Comparison of ENCODE assay signal across 29 cellular contexts in genomic region chr17:41076788-41077187, GRCh38. TPM values are rescaled to one million over a fixed set of nuclear protein-coding genes. Genes with fewer than 3 reads are reported as not detected.
DNase-seq lines count a peak whose midpoint lies in the region; ATAC-seq, FAIRE-seq and TF ChIP-seq lines count a peak whose summit lies in the region.
"Had no signal": no experiment of that assay in that cellular context is flagged by ENCODE, and none has a peak within 500 bp of the region (broad histone marks: within the 10 kb centered on the region; RNA-seq: fewer than 3 reads in every experiment).

No MANE protein-coding gene starts in this region.

- H3K4me3 Mint-ChIP-seq in natural killer cell: no peak overlapping the region
- H3K4me3 Mint-ChIP-seq in natural killer cell treated with Interleukin-12 subunit alpha and Interleukin-12 subunit beta and Interleukin-15 and Interleukin-18, amount 100 ng/mL, for 72 hours: no peak overlapping the region
- H3K4me3 Mint-ChIP-seq: CD14-positive monocyte; CD4-positive, alpha-beta memory T cell; CD4-positive, CD25-positive, alpha-beta regulatory T cell; CD8-positive, alpha-beta memory T cell had no signal

- no peak for TF ChIP-seq EP300 in K562 (IDR thresholded peaks at IDR 0.05; ENCODE audit: low read length)

- H3K4me1 ChIP-seq in K562 (replicated peaks in 1 of 2; ENCODE audit: control insufficient read depth in 2 of 2, insufficient read depth in 2 of 2, low read length in 2 of 2): no peaks in the 10 kb centered on the region
- H3K4me1 ChIP-seq: BE2C, BLaER1 had no signal

- ATAC-seq in natural killer cell: no peak
- no peak for ATAC-seq in natural killer cell treated with Interleukin-12 subunit alpha and Interleukin-12 subunit beta and Interleukin-15 and Interleukin-18, amount 100 ng/mL, for 72 hours
- no peak for ATAC-seq in K562
- ATAC-seq: GM12878 had no signal

- H3K27me3 Mint-ChIP-seq in natural killer cell (ENCODE audit: low read depth in 2 of 2): peaks cover 30 to 42% of the 10 kb centered on the region in 2 donors
- peaks cover 30 to 38% of the 10 kb centered on the region in 2 donors for H3K27me3 Mint-ChIP-seq in natural killer cell treated with Interleukin-12 subunit alpha and Interleukin-12 subunit beta and Interleukin-15 and Interleukin-18, amount 100 ng/mL, for 72 hours

- in situ Hi-C loops in K562 (cut with MboI): no loop called here

- intact Hi-C loops in natural killer cell (cut with micrococcal nuclease): no loop called here
- intact Hi-C loops in K562 (cut with micrococcal nuclease): no loop called here

- POLR2A ChIA-PET in K562 (lab: Yijun Ruan, JAX): no interaction called here

- no peak overlapping the region for H3K4me2 ChIP-seq in K562 (ENCODE audit: insufficient read depth, low read length)
- H3K4me2 ChIP-seq: BLaER1 had no signal

- DNase-seq in natural killer cell: no peak
- DNase-seq in natural killer cell treated with Interleukin-12 subunit alpha and Interleukin-12 subunit beta and Interleukin-15 and Interleukin-18, amount 100 ng/mL, for 72 hours (ENCODE audit: low spot score): no peak
- no peak for DNase-seq in K562 (ENCODE audit: extremely low read depth in 1 of 4, low spot score in 3 of 4)
- no peak for DNase-seq in NCI-H774 (lab: John Stamatoyannopoulos, UW)
- DNase-seq: 8988T; ACHN; BE2C; C1 segment of cervical spinal cord; CD4-positive, alpha-beta memory T cell; CD4-positive, CD25-positive, alpha-beta regulatory T cell; CD8-positive, alpha-beta memory T cell; COR-L47; DMS 273 treated with DMSO at 0.1 percent for 48 hours; DMS153; DMS53; DMS79; DND-41; EL; GDM1 had no signal

- CTCF ChIA-PET in K562 (lab: Yijun Ruan, JAX; ENCODE audit: low intra/inter-chr PET ratio): no interaction called here

- H3K4me3 ChIP-seq in K562: no peak overlapping the region
- H3K4me3 ChIP-seq: BLaER1, GM12878 had no signal

- H4K20me1 ChIP-seq in K562 (replicated peaks; ENCODE audit: control insufficient read depth, insufficient read depth, low read length): no peaks in the 10 kb centered on the region
- H4K20me1 ChIP-seq: BLaER1 had no signal

- H3K9ac ChIP-seq in K562 (ENCODE audit: insufficient read depth in 1 of 2, low read depth in 2 of 2, low read length in 2 of 2): no peak overlapping the region
- H3K9ac ChIP-seq: BLaER1 had no signal

- no peaks in the 10 kb centered on the region for H3K9me3 ChIP-seq in K562 (replicated peaks; ENCODE audit: control insufficient read depth, insufficient read depth, low read depth, low read length)
- H3K9me3 ChIP-seq: BE2C, BLaER1 had no signal

- no peaks in the 10 kb centered on the region for H3K9me1 ChIP-seq in K562 (ENCODE audit: control insufficient read depth, insufficient read depth, low read length)

- H3K9me3 Mint-ChIP-seq in natural killer cell: no peaks in the 10 kb centered on the region
- H3K9me3 Mint-ChIP-seq in natural killer cell treated with Interleukin-12 subunit alpha and Interleukin-12 subunit beta and Interleukin-15 and Interleukin-18, amount 100 ng/mL, for 72 hours: no peaks in the 10 kb centered on the region
- H3K9me3 Mint-ChIP-seq: CD8-positive, alpha-beta memory T cell had no signal

- no peak overlapping the region for H3K27ac Mint-ChIP-seq in natural killer cell
- H3K27ac Mint-ChIP-seq in natural killer cell treated with Interleukin-12 subunit alpha and Interleukin-12 subunit beta and Interleukin-15 and Interleukin-18, amount 100 ng/mL, for 72 hours: no peak overlapping the region
- H3K27ac Mint-ChIP-seq: CD14-positive monocyte; CD4-positive, alpha-beta memory T cell; CD4-positive, CD25-positive, alpha-beta regulatory T cell; CD8-positive, alpha-beta memory T cell had no signal

- FAIRE-seq in K562 (lab: Jason Lieb, UNC): no peak
- FAIRE-seq: A204.1, GM12878, GM12892, GM18507 had no signal

- H3K79me2 ChIP-seq in K562 (ENCODE audit: control insufficient read depth, insufficient read depth, low read length): no peaks in the 10 kb centered on the region

- no peak for TF ChIP-seq RAD21 in K562 (CRISPR knock-in tag; conservative IDR thresholded peaks at IDR 0.05 in 1 of 2, IDR thresholded peaks at IDR 0.05 in 1 of 2)

- no peaks in the 10 kb centered on the region for H3K36me3 Mint-ChIP-seq in natural killer cell
- H3K36me3 Mint-ChIP-seq in natural killer cell treated with Interleukin-12 subunit alpha and Interleukin-12 subunit beta and Interleukin-15 and Interleukin-18, amount 100 ng/mL, for 72 hours: no peaks in the 10 kb centered on the region
- H3K36me3 Mint-ChIP-seq: CD14-positive monocyte; CD4-positive, alpha-beta memory T cell; CD4-positive, CD25-positive, alpha-beta regulatory T cell; CD8-positive, alpha-beta memory T cell had no signal

- H3K27me3 ChIP-seq in K562 (ENCODE audit: control insufficient read depth in 2 of 2, insufficient read depth in 2 of 2, low read length in 2 of 2): no peaks in the 10 kb centered on the region
- H3K27me3 ChIP-seq: BLaER1 had no signal

- no peaks in the 10 kb centered on the region for H3K4me1 Mint-ChIP-seq in natural killer cell
- no peaks in the 10 kb centered on the region for H3K4me1 Mint-ChIP-seq in natural killer cell treated with Interleukin-12 subunit alpha and Interleukin-12 subunit beta and Interleukin-15 and Interleukin-18, amount 100 ng/mL, for 72 hours (ENCODE audit: low read depth in 2 of 2)
- H3K4me1 Mint-ChIP-seq: CD14-positive monocyte; CD4-positive, alpha-beta memory T cell; CD8-positive, alpha-beta memory T cell had no signal

- no peak for TF ChIP-seq POLR2A in K562 (conservative IDR thresholded peaks at IDR 0.05)

- BruUV-seq in K562 (replicated peaks; lab: Mats Ljungman, UMichigan): no TSS peak

- H3K27ac ChIP-seq in K562 (ENCODE audit: extremely low read depth, low read depth, low read length): no peak overlapping the region
- H3K27ac ChIP-seq: BLaER1 had no signal

- H2AFZ ChIP-seq in K562 (ENCODE audit: low read depth, low read length): no peak overlapping the region

- H3K36me3 ChIP-seq in K562 (ENCODE audit: control insufficient read depth, insufficient read depth, low read length): no peaks in the 10 kb centered on the region
- H3K36me3 ChIP-seq: BE2C, BLaER1 had no signal

- TF ChIP-seq CTCF in natural killer cell (IDR thresholded peaks at IDR 0.05): peak; percentile 13
- no peak for TF ChIP-seq CTCF in K562 (IDR thresholded peaks at IDR 0.05 in 2 of 3, conservative IDR thresholded peaks at IDR 0.05 in 1 of 3; ENCODE audit: insufficient read depth in 2 of 3, low read depth in 1 of 3, low read length in 3 of 3)

RNA-seq across cellular contexts. Expression of gene KRTAP4-7, which starts 7.2 kb away (rescaled TPM):
- not detected for total RNA-seq in natural killer cell
- not detected for total RNA-seq in natural killer cell treated with Interleukin-12 subunit alpha and Interleukin-12 subunit beta and Interleukin-15 and Interleukin-18, amount 100 ng/mL, for 72 hours
- total RNA-seq in K562 (2011; cell fraction: chromatin; rRNA removed; ENCODE audit: low replicate concordance): not detected in 2 replicates
- not detected in 2 replicates for total RNA-seq in K562 (2011; cell fraction: nucleolus; rRNA removed)
- total RNA-seq in K562 (2011; cell fraction: nucleoplasm; rRNA removed): not detected in 2 replicates
- not detected in 2 replicates for total RNA-seq in K562 (2014; rRNA removed)
- total RNA-seq in K562 (2014; rRNA removed; fragmentation: Illumina TruSeq; extraction: Trizol): not detected in 2 replicates
- total RNA-seq in K562 (2015; rRNA removed; fragmentation: Illumina TruSeq; extraction: Trizol): not detected in 2 replicates
- not detected in 2 replicates for total RNA-seq in K562 (2021)
- polyA plus RNA-seq in K562 (2011; rRNA removed): not detected in 2 replicates
- not detected in 2 replicates for polyA plus RNA-seq in K562 (2011; cell fraction: cytosol; rRNA removed)
- polyA plus RNA-seq in K562 (2011; cell fraction: nucleus; rRNA removed): not detected in 2 replicates
- polyA plus RNA-seq in K562 (2012): not detected in 2 replicates
- not detected in 2 replicates for polyA plus RNA-seq in K562 (2014; fragmentation: Illumina TruSeq; extraction: Trizol)
- not detected for polyA plus RNA-seq in K562 (2014; fragmentation: Nextera tagmentation; extraction: Ambion mirVana)
- not detected in 2 replicates for polyA plus RNA-seq in K562 (2014; rRNA removed)
- not detected in 2 replicates for polyA minus RNA-seq in K562 (2011; rRNA and poly(A)+ RNA removed)
- not detected in 2 replicates for polyA minus RNA-seq in K562 (2011; cell fraction: cytosol; rRNA and poly(A)+ RNA removed)
- not detected in 2 replicates for polyA minus RNA-seq in K562 (2011; cell fraction: nucleus; rRNA and poly(A)+ RNA removed)
- total RNA-seq: A673; CD4-positive, alpha-beta memory T cell; CD4-positive, CD25-positive, alpha-beta regulatory T cell; CD8-positive, alpha-beta memory T cell; Daoy; G401; GM12878 had no signal
- polyA plus RNA-seq: AG04450; CD14-positive monocyte; CD4-positive, alpha-beta memory T cell; CD4-positive, CD25-positive, alpha-beta regulatory T cell; CD8-positive, alpha-beta memory T cell; GM12878 had no signal

RNA-seq across cellular contexts. Expression of gene KRTAP2-4, which starts 11.1 kb away (rescaled TPM):
- total RNA-seq in natural killer cell (not detected), K562 (2014; rRNA removed) (not detected in 2 replicates), K562 (2014; rRNA removed; fragmentation: Illumina TruSeq; extraction: Trizol) (not detected in 2 replicates), K562 (2015; rRNA removed; fragmentation: Illumina TruSeq; extraction: Trizol) (not detected in 2 replicates), K562 (2021) (not detected in 2 replicates)
- not detected for total RNA-seq in natural killer cell treated with Interleukin-12 subunit alpha and Interleukin-12 subunit beta and Interleukin-15 and Interleukin-18, amount 100 ng/mL, for 72 hours
- not detected in 2 replicates for total RNA-seq in K562 (2011; cell fraction: chromatin; rRNA removed; ENCODE audit: low replicate concordance)
- not detected in 2 replicates for total RNA-seq in K562 (2011; cell fraction: nucleolus; rRNA removed)
- not detected in 2 replicates for total RNA-seq in K562 (2011; cell fraction: nucleoplasm; rRNA removed)
- polyA plus RNA-seq in K562 (2011; rRNA removed) (not detected in 2 replicates), K562 (2014; fragmentation: Illumina TruSeq; extraction: Trizol) (not detected in 2 replicates), K562 (2014; fragmentation: Nextera tagmentation; extraction: Ambion mirVana) (not detected), K562 (2014; rRNA removed) (not detected in 2 replicates)
- polyA plus RNA-seq in K562 (2011; cell fraction: cytosol; rRNA removed): not detected in 2 replicates
- not detected in 2 replicates for polyA plus RNA-seq in K562 (2011; cell fraction: nucleus; rRNA removed)
- polyA plus RNA-seq in K562 (2012): not detected in 2 replicates
- not detected in 2 replicates for polyA minus RNA-seq in K562 (2011; rRNA and poly(A)+ RNA removed)
- polyA minus RNA-seq in K562 (2011; cell fraction: cytosol; rRNA and poly(A)+ RNA removed): not detected in 2 replicates
- not detected in 2 replicates for polyA minus RNA-seq in K562 (2011; cell fraction: nucleus; rRNA and poly(A)+ RNA removed)
- total RNA-seq: A673; CD4-positive, alpha-beta memory T cell; CD4-positive, CD25-positive, alpha-beta regulatory T cell; CD8-positive, alpha-beta memory T cell; Daoy; G401; GM12878 had no signal
- polyA plus RNA-seq: AG04450; CD14-positive monocyte; CD4-positive, alpha-beta memory T cell; CD4-positive, CD25-positive, alpha-beta regulatory T cell; CD8-positive, alpha-beta memory T cell; GM12878 had no signal

RNA-seq across cellular contexts. Expression of gene KRTAP2-3, which starts 16.9 kb away (rescaled TPM):
- not detected for total RNA-seq in natural killer cell
- total RNA-seq in natural killer cell treated with Interleukin-12 subunit alpha and Interleukin-12 subunit beta and Interleukin-15 and Interleukin-18, amount 100 ng/mL, for 72 hours: not detected
- total RNA-seq in K562 (2011; cell fraction: chromatin; rRNA removed; ENCODE audit: low replicate concordance): not detected in 2 replicates
- total RNA-seq in K562 (2011; cell fraction: nucleolus; rRNA removed): not detected in 2 replicates
- not detected in 2 replicates for total RNA-seq in K562 (2011; cell fraction: nucleoplasm; rRNA removed)
- not detected in 2 replicates for total RNA-seq in K562 (2014; rRNA removed)
- not detected in 2 replicates for total RNA-seq in K562 (2014; rRNA removed; fragmentation: Illumina TruSeq; extraction: Trizol)
- not detected in 2 replicates for total RNA-seq in K562 (2015; rRNA removed; fragmentation: Illumina TruSeq; extraction: Trizol)
- total RNA-seq in K562 (2021): not detected in 2 replicates
- polyA plus RNA-seq in K562 (2011; rRNA removed): not detected in 2 replicates
- polyA plus RNA-seq in K562 (2011; cell fraction: cytosol; rRNA removed): not detected in 2 replicates
- not detected in 2 replicates for polyA plus RNA-seq in K562 (2011; cell fraction: nucleus; rRNA removed)
- polyA plus RNA-seq in K562 (2012): not detected in 2 replicates
- polyA plus RNA-seq in K562 (2014; fragmentation: Illumina TruSeq; extraction: Trizol): not detected in 2 replicates
- not detected for polyA plus RNA-seq in K562 (2014; fragmentation: Nextera tagmentation; extraction: Ambion mirVana)
- not detected in 2 replicates for polyA plus RNA-seq in K562 (2014; rRNA removed)
- not detected in 2 replicates for polyA minus RNA-seq in K562 (2011; rRNA and poly(A)+ RNA removed)
- polyA minus RNA-seq in K562 (2011; cell fraction: cytosol; rRNA and poly(A)+ RNA removed): not detected in 2 replicates
- polyA minus RNA-seq in K562 (2011; cell fraction: nucleus; rRNA and poly(A)+ RNA removed): not detected in 2 replicates
- total RNA-seq: A673; CD4-positive, alpha-beta memory T cell; CD4-positive, CD25-positive, alpha-beta regulatory T cell; CD8-positive, alpha-beta memory T cell; Daoy; G401; GM12878 had no signal
- polyA plus RNA-seq: CD14-positive monocyte; CD4-positive, alpha-beta memory T cell; CD4-positive, CD25-positive, alpha-beta regulatory T cell; CD8-positive, alpha-beta memory T cell; GM12878 had no signal

RNA-seq across cellular contexts. Expression of gene KRTAP4-8, which starts 21.2 kb away (rescaled TPM):
- total RNA-seq in natural killer cell (not detected), K562 (2014; rRNA removed) (not detected in 2 replicates), K562 (2014; rRNA removed; fragmentation: Illumina TruSeq; extraction: Trizol) (not detected in 2 replicates), K562 (2015; rRNA removed; fragmentation: Illumina TruSeq; extraction: Trizol) (not detected in 2 replicates), K562 (2021) (not detected in 2 replicates)
- total RNA-seq in natural killer cell treated with Interleukin-12 subunit alpha and Interleukin-12 subunit beta and Interleukin-15 and Interleukin-18, amount 100 ng/mL, for 72 hours: not detected
- not detected in 2 replicates for total RNA-seq in K562 (2011; cell fraction: chromatin; rRNA removed; ENCODE audit: low replicate concordance)
- total RNA-seq in K562 (2011; cell fraction: nucleolus; rRNA removed): not detected in 2 replicates
- total RNA-seq in K562 (2011; cell fraction: nucleoplasm; rRNA removed): not detected in 2 replicates
- polyA plus RNA-seq in K562 (2011; rRNA removed) (not detected in 2 replicates), K562 (2014; fragmentation: Illumina TruSeq; extraction: Trizol) (not detected in 2 replicates), K562 (2014; fragmentation: Nextera tagmentation; extraction: Ambion mirVana) (not detected), K562 (2014; rRNA removed) (not detected in 2 replicates)
- not detected in 2 replicates for polyA plus RNA-seq in K562 (2011; cell fraction: cytosol; rRNA removed)
- not detected in 2 replicates for polyA plus RNA-seq in K562 (2011; cell fraction: nucleus; rRNA removed)
- not detected in 2 replicates for polyA plus RNA-seq in K562 (2012)
- not detected in 2 replicates for polyA minus RNA-seq in K562 (2011; rRNA and poly(A)+ RNA removed)
- not detected in 2 replicates for polyA minus RNA-seq in K562 (2011; cell fraction: cytosol; rRNA and poly(A)+ RNA removed)
- not detected in 2 replicates for polyA minus RNA-seq in K562 (2011; cell fraction: nucleus; rRNA and poly(A)+ RNA removed)
- total RNA-seq: A673; CD4-positive, alpha-beta memory T cell; CD4-positive, CD25-positive, alpha-beta regulatory T cell; CD8-positive, alpha-beta memory T cell; Daoy; G401; GM12878 had no signal
- polyA plus RNA-seq: AG04450; CD14-positive monocyte; CD4-positive, alpha-beta memory T cell; CD4-positive, CD25-positive, alpha-beta regulatory T cell; CD8-positive, alpha-beta memory T cell; GM12878 had no signal

RNA-seq across cellular contexts. Expression of gene KRTAP2-2, which starts 21.8 kb away (rescaled TPM):
- not detected for total RNA-seq in natural killer cell
- not detected for total RNA-seq in natural killer cell treated with Interleukin-12 subunit alpha and Interleukin-12 subunit beta and Interleukin-15 and Interleukin-18, amount 100 ng/mL, for 72 hours
- not detected in 2 replicates for total RNA-seq in K562 (2011; cell fraction: chromatin; rRNA removed; ENCODE audit: low replicate concordance)
- total RNA-seq in K562 (2011; cell fraction: nucleolus; rRNA removed): not detected in 2 replicates
- not detected in 2 replicates for total RNA-seq in K562 (2011; cell fraction: nucleoplasm; rRNA removed)
- not detected in 2 replicates for total RNA-seq in K562 (2014; rRNA removed)
- total RNA-seq in K562 (2014; rRNA removed; fragmentation: Illumina TruSeq; extraction: Trizol): not detected in 2 replicates
- total RNA-seq in K562 (2015; rRNA removed; fragmentation: Illumina TruSeq; extraction: Trizol): not detected in 2 replicates
- total RNA-seq in K562 (2021): not detected in 2 replicates
- not detected in 2 replicates for polyA plus RNA-seq in K562 (2011; rRNA removed)
- not detected in 2 replicates for polyA plus RNA-seq in K562 (2011; cell fraction: cytosol; rRNA removed)
- not detected in 2 replicates for polyA plus RNA-seq in K562 (2011; cell fraction: nucleus; rRNA removed)
- polyA plus RNA-seq in K562 (2012): not detected in 2 replicates
- not detected in 2 replicates for polyA plus RNA-seq in K562 (2014; fragmentation: Illumina TruSeq; extraction: Trizol)
- not detected for polyA plus RNA-seq in K562 (2014; fragmentation: Nextera tagmentation; extraction: Ambion mirVana)
- not detected in 2 replicates for polyA plus RNA-seq in K562 (2014; rRNA removed)
- polyA minus RNA-seq in K562 (2011; rRNA and poly(A)+ RNA removed): not detected in 2 replicates
- not detected in 2 replicates for polyA minus RNA-seq in K562 (2011; cell fraction: cytosol; rRNA and poly(A)+ RNA removed)
- not detected in 2 replicates for polyA minus RNA-seq in K562 (2011; cell fraction: nucleus; rRNA and poly(A)+ RNA removed)
- total RNA-seq: A673; CD4-positive, alpha-beta memory T cell; CD4-positive, CD25-positive, alpha-beta regulatory T cell; CD8-positive, alpha-beta memory T cell; Daoy; G401; GM12878 had no signal
- polyA plus RNA-seq: AG04450; CD14-positive monocyte; CD4-positive, alpha-beta memory T cell; CD4-positive, CD25-positive, alpha-beta regulatory T cell; CD8-positive, alpha-beta memory T cell; GM12878 had no signal
